ENCODE assay signal across 11 cellular contexts in genomic region chr6:4603291-4603690, GRCh38.
A peak's percentile ranks its signal among the peaks of the same experiment; 100 is the strongest.
DNase-seq lines count a peak whose midpoint lies in the region; ATAC-seq, FAIRE-seq and TF ChIP-seq lines count a peak whose summit lies in the region.
"Had no signal": no experiment of that assay in that cellular context is flagged by ENCODE, and none has a peak within 500 bp of the region (broad histone marks: within the 10 kb centered on the region; RNA-seq: fewer than 3 reads in every experiment).

No MANE protein-coding gene starts in this region.

- ATAC-seq in HepG2 (no peak), GM21447 (IDR thresholded peaks at IDR 0.05; ENCODE audit: unreplicated experiment) (no peak), GM18505 (IDR thresholded peaks at IDR 0.05; ENCODE audit: unreplicated experiment) (no peak), HG02884 (IDR thresholded peaks at IDR 0.05; ENCODE audit: unreplicated experiment) (no peak)
- ATAC-seq: A549 had no signal

- TF ChIP-seq RAD21 in HepG2 (CRISPR knock-in tag; IDR thresholded peaks at IDR 0.05): no peak

- no peak overlapping the region for H3K27ac ChIP-seq in HepG2 (ENCODE audit: extremely low read length, insufficient read depth, low read length)
- H3K27ac ChIP-seq: A549, dorsolateral prefrontal cortex, suprapubic skin had no signal

- H3K4me2 ChIP-seq in HepG2 (ENCODE audit: low read depth, low read length): no peak overlapping the region
- H3K4me2 ChIP-seq: A549 had no signal

- BruUV-seq in HepG2 (replicated peaks; lab: Mats Ljungman, UMichigan): no TSS peak

- POLR2A ChIA-PET in HepG2 (lab: Yijun Ruan, JAX): no interaction called here

- H3K4me3 ChIP-seq in cardiac fibroblast (replicated peaks in 1 of 2; ENCODE audit: low read depth in 2 of 2, low read length in 2 of 2) (no peak overlapping the region), HepG2 (replicated peaks in 1 of 3; ENCODE audit: insufficient read depth in 1 of 3, low read depth in 2 of 3, low read length in 3 of 3) (no peak overlapping the region)
- H3K4me3 ChIP-seq: A549, dorsolateral prefrontal cortex, suprapubic skin had no signal

- no peak for FAIRE-seq in HepG2 (lab: Jason Lieb, UNC)
- FAIRE-seq: A549 had no signal

- TF ChIP-seq POLR2A in HepG2 (IDR thresholded peaks at IDR 0.05; ENCODE audit: insufficient read depth in 1 of 2, low read depth in 2 of 2, low read length in 2 of 2): no peak
- no peak for TF ChIP-seq POLR2A in GM18505 (IDR thresholded peaks at IDR 0.05; ENCODE audit: borderline replicate concordance, extremely low read depth, insufficient read depth, insufficient read length)

- H2AFZ ChIP-seq in HepG2 (ENCODE audit: low read length): no peak overlapping the region

- DNase-seq in A172 (ENCODE audit: low spot score) (peak; percentile 69), MV-4-11 (lab: John Stamatoyannopoulos, UW) (peak; percentile 88), cardiac fibroblast (ENCODE audit: low read depth in 2 of 2) (peak; percentile 95 to 99), HepG2 (ENCODE audit: low spot score) (no peak), NCI-H2029 treated with DMSO at 0.1 percent for 48 hours (lab: John Stamatoyannopoulos, UW) (no peak)
- DNase-seq: dorsolateral prefrontal cortex had no signal

- intact Hi-C loops in HepG2 (cut with micrococcal nuclease; ENCODE audit: unreplicated experiment): no loop called here

- TF ChIP-seq EP300 in HepG2 (IDR thresholded peaks at IDR 0.05; ENCODE audit: low read depth in 2 of 2, low read length in 2 of 2): no peak
- no peak for TF ChIP-seq EP300 in HepG2 (CRISPR knock-in tag; IDR thresholded peaks at IDR 0.05; ENCODE audit: borderline replicate concordance)

- no peaks in the 10 kb centered on the region for H4K20me1 ChIP-seq in HepG2 (ENCODE audit: insufficient read depth, low read length)

- H3K36me3 ChIP-seq in HepG2 (replicated peaks in 1 of 2; ENCODE audit: control insufficient read depth in 1 of 2, insufficient read depth in 2 of 2, low read length in 2 of 2): no peaks in the 10 kb centered on the region
- H3K36me3 ChIP-seq: suprapubic skin had no signal

- CTCF ChIA-PET in HepG2 (lab: Yijun Ruan, JAX; ENCODE audit: low intra/inter-chr PET ratio, low total read pairs): no interaction called here

- TF ChIP-seq CTCF in cardiac fibroblast (IDR thresholded peaks at IDR 0.05; ENCODE audit: low read depth, low read length) (no peak), HepG2 (CRISPR knock-in tag; IDR thresholded peaks at IDR 0.05) (no peak)

- no peak overlapping the region for H3K9ac ChIP-seq in HepG2 (ENCODE audit: insufficient read depth, low read depth, low read length)

- WGBS in HepG2 (ENCODE audit: low lambda C conversion rate): 4% methylated on average over 4 of the region's 7 CpGs

- in situ Hi-C loops in HepG2 (cut with HindIII; ENCODE audit: extremely low pct_ligation_motif_present, low pct_unique_long_range_greater_than_20kb): no loop called here

- H3K9me3 ChIP-seq in HepG2 (ENCODE audit: low read length): no peaks in the 10 kb centered on the region
- H3K9me3 ChIP-seq: A549, suprapubic skin had no signal

- H3K79me2 ChIP-seq in HepG2 (ENCODE audit: insufficient read depth, low read length): no peaks in the 10 kb centered on the region

- H3K4me1 ChIP-seq in HepG2 (ENCODE audit: insufficient read depth, low read length): no peaks in the 10 kb centered on the region

- H3K27me3 ChIP-seq in HepG2 (ENCODE audit: control insufficient read depth in 1 of 2, insufficient read depth in 2 of 2, low read length in 2 of 2): peaks cover 2 to 62% of the 10 kb centered on the region in 2 experiments; a peak in 3 of 5 replicates
- H3K27me3 ChIP-seq: dorsolateral prefrontal cortex, suprapubic skin had no signal

TF ChIP-seq in HepG2, 621 proteins besides CTCF, POLR2A, EP300 and RAD21:
- TF ChIP-seq TRIM24 (CRISPR knock-in tag; IDR thresholded peaks at IDR 0.05) (no peak), FOSL2 (CRISPR knock-in tag; IDR thresholded peaks at IDR 0.05) (peak; percentile 33; the same call in 1 of the 2 replicates)
- TF ChIP-seq, protein P1, sequence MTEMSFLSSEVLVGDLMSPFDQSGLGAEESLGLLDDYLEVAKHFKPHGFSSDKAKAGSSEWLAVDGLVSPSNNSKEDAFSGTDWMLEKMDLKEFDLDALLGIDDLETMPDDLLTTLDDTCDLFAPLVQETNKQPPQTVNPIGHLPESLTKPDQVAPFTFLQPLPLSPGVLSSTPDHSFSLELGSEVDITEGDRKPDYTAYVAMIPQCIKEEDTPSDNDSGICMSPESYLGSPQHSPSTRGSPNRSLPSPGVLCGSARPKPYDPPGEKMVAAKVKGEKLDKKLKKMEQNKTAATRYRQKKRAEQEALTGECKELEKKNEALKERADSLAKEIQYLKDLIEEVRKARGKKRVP (CRISPR knock-in tag; IDR thresholded peaks at IDR 0.05): peak in 1 of 2 experiments; percentile 52; a peak in 2 of 4 replicates

Comparison
In these comparisons a context has a peak if more than half of its experiments do, and no peak if none do; other contexts are left out.
1. DNase-seq: peak in A172 (single experiment), MV-4-11 (single experiment) and cardiac fibroblast (2 of 2); none in HepG2 (single experiment) and NCI-H2029 treated with DMSO at 0.1 percent for 48 hours (single experiment).